Comparison of ENCODE assay signal across 11 cellular contexts in the genomic region with DNA sequence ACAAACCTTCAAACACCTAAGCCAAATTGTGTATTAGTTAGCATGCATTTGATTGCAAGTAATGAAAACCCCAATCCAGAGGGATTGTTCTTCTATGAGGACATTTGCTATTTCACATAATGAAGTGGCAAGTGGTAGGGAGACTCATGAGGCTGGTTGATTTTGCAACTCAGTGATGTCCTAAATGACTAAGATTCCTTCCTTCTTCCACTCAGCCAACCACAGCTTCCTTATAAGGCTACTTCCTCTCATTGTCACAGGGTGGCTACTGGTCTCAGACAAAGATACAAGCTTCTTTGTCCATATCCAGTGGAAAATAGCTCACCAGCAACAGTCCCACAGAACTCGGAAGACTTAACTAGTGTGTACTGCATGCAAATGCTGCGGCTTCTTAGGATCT. TPM values are rescaled to one million over a fixed set of nuclear protein-coding genes. Genes with fewer than 3 reads are reported as not detected.
DNase-seq lines count a peak whose midpoint lies in the region; ATAC-seq and TF ChIP-seq lines count a peak whose summit lies in the region.
"Had no signal": no experiment of that assay in that cellular context is flagged by ENCODE, and none has a peak within 500 bp of the region (broad histone marks: within the 10 kb centered on the region; RNA-seq: fewer than 3 reads in every experiment).

No MANE protein-coding gene starts in this region.

- POLR2A ChIA-PET in activated CD4-positive, alpha-beta T cell treated with anti-CD3 and anti-CD28 coated beads, Interleukin-2, amount 10 ng/mL, durations not matched to agents 7 days and 5 days (lab: Charles Lee) = no interaction called here

- H3K36me3 ChIP-seq in lower lobe of right lung = no peaks in the 10 kb centered on the region

- no peak overlapping the region for H3K27ac ChIP-seq in lower lobe of right lung

- ATAC-seq in GM18499 (IDR thresholded peaks at IDR 0.05; ENCODE audit: insufficient read depth, unreplicated experiment) = peak; percentile 75
- peak; percentile 64 for ATAC-seq in HG03039 (IDR thresholded peaks at IDR 0.05; ENCODE audit: unreplicated experiment)
- ATAC-seq in activated T-helper 17 cell treated with anti-CD3 and anti-CD28 coated beads, Interleukin-2, amount 50 U/mL, for 72 hours (replicated peaks) = peak; percentile 78
- ATAC-seq in lower lobe of right lung = peak; percentile 57 to 76
- ATAC-seq in HG03571 (IDR thresholded peaks at IDR 0.05; ENCODE audit: unreplicated experiment) = no peak

- H3K36me3 Mint-ChIP-seq in activated T-helper 17 cell treated with anti-CD3 and anti-CD28 coated beads, Interleukin-2, amount 50 U/mL, for 72 hours (ENCODE audit: low read depth) = no peaks in the 10 kb centered on the region
- no peaks in the 10 kb centered on the region for H3K36me3 Mint-ChIP-seq in activated CD4-positive, alpha-beta T cell treated with anti-CD3 and anti-CD28 coated beads, Interleukin-2, amount 10 ng/mL, durations not matched to agents 7 days and 5 days (ENCODE audit: low read depth)

- H3K9me3 Mint-ChIP-seq in activated T-helper 17 cell treated with anti-CD3 and anti-CD28 coated beads, Interleukin-2, amount 50 U/mL, for 72 hours = no peaks in the 10 kb centered on the region
- H3K9me3 Mint-ChIP-seq in activated CD4-positive, alpha-beta T cell treated with anti-CD3 and anti-CD28 coated beads, Interleukin-2, amount 10 ng/mL, durations not matched to agents 7 days and 5 days = no peaks in the 10 kb centered on the region

- no peaks in the 10 kb centered on the region for H3K4me1 ChIP-seq in lower lobe of right lung

- no peaks in the 10 kb centered on the region for H3K4me1 Mint-ChIP-seq in activated T-helper 17 cell treated with anti-CD3 and anti-CD28 coated beads, Interleukin-2, amount 50 U/mL, for 72 hours
- no peaks in the 10 kb centered on the region for H3K4me1 Mint-ChIP-seq in activated CD4-positive, alpha-beta T cell treated with anti-CD3 and anti-CD28 coated beads, Interleukin-2, amount 10 ng/mL, durations not matched to agents 7 days and 5 days

- no peaks in the 10 kb centered on the region for H3K27me3 ChIP-seq in lower lobe of right lung (ENCODE audit: low read depth)

- H3K27ac Mint-ChIP-seq in activated T-helper 17 cell treated with anti-CD3 and anti-CD28 coated beads, Interleukin-2, amount 50 U/mL, for 72 hours = no peak overlapping the region
- no peak overlapping the region for H3K27ac Mint-ChIP-seq in activated CD4-positive, alpha-beta T cell treated with anti-CD3 and anti-CD28 coated beads, Interleukin-2, amount 10 ng/mL, durations not matched to agents 7 days and 5 days

- DNase-seq in lower lobe of right lung (no peak), cerebellar cortex (ENCODE audit: low spot score) (no peak), NCI-H2227 (lab: John Stamatoyannopoulos, UW; ENCODE audit: unreplicated experiment) (no peak)
- DNase-seq in activated CD4-positive, alpha-beta T cell treated with anti-CD3 and anti-CD28 coated beads, Interleukin-2, amount 10 ng/mL, durations not matched to agents 7 days and 5 days = no peak
- DNase-seq: kidney, NCI-H1930 had no signal

- no peak overlapping the region for H3K4me3 ChIP-seq in lower lobe of right lung

- no peak for TF ChIP-seq CTCF in lower lobe of right lung (IDR thresholded peaks at IDR 0.05)

- intact Hi-C loops in lower lobe of right lung (cut with DNase I) = no loop called here

- H3K9me3 ChIP-seq in lower lobe of right lung = no peaks in the 10 kb centered on the region

- peaks cover 7% of the 10 kb centered on the region for H3K27me3 Mint-ChIP-seq in activated T-helper 17 cell treated with anti-CD3 and anti-CD28 coated beads, Interleukin-2, amount 50 U/mL, for 72 hours
- peaks cover 6% of the 10 kb centered on the region for H3K27me3 Mint-ChIP-seq in activated CD4-positive, alpha-beta T cell treated with anti-CD3 and anti-CD28 coated beads, Interleukin-2, amount 10 ng/mL, durations not matched to agents 7 days and 5 days

- CTCF ChIA-PET in activated CD4-positive, alpha-beta T cell treated with anti-CD3 and anti-CD28 coated beads, Interleukin-2, amount 10 ng/mL, durations not matched to agents 7 days and 5 days (lab: Charles Lee) = no interaction called here

- H3K4me3 Mint-ChIP-seq in activated T-helper 17 cell treated with anti-CD3 and anti-CD28 coated beads, Interleukin-2, amount 50 U/mL, for 72 hours = no peak overlapping the region
- H3K4me3 Mint-ChIP-seq in activated CD4-positive, alpha-beta T cell treated with anti-CD3 and anti-CD28 coated beads, Interleukin-2, amount 10 ng/mL, durations not matched to agents 7 days and 5 days = no peak overlapping the region

RNA-seq across cellular contexts. Expression of a gene that starts 5.3 kb away (rescaled TPM):
- total RNA-seq in activated T-helper 17 cell treated with anti-CD3 and anti-CD28 coated beads, Interleukin-2, amount 50 U/mL, for 72 hours = under 1 TPM in 1 of 2 donors, not detected in 1; 0.21 TPM
- 0.71 TPM for total RNA-seq in lower lobe of right lung
- total RNA-seq in activated CD4-positive, alpha-beta T cell treated with anti-CD3 and anti-CD28 coated beads, Interleukin-2, amount 10 ng/mL, durations not matched to agents 7 days and 5 days = not detected
- total RNA-seq: activated CD8-positive, alpha-beta memory T cell treated with anti-CD3 and anti-CD28 coated beads for 36 hours; kidney had no signal

RNA-seq across cellular contexts. Expression of a gene that starts 19.8 kb away (rescaled TPM):
- 1 to 10 TPM; 3.5 to 7.5 TPM for total RNA-seq in activated T-helper 17 cell treated with anti-CD3 and anti-CD28 coated beads, Interleukin-2, amount 50 U/mL, for 72 hours
- total RNA-seq in lower lobe of right lung = 15.2 TPM
- 1 to 10 TPM; 5.3 to 5.9 TPM for total RNA-seq in activated CD4-positive, alpha-beta T cell treated with anti-CD3 and anti-CD28 coated beads, Interleukin-2, amount 10 ng/mL, durations not matched to agents 7 days and 5 days
